Comparison of ENCODE assay signal across 12 cellular contexts in genomic region chr15:59976480-59976879, GRCh38. TPM values are rescaled to one million over a fixed set of nuclear protein-coding genes. Genes with fewer than 3 reads are reported as not detected.
A peak's percentile ranks its signal among the peaks of the same experiment; 100 is the strongest.
DNase-seq lines count a peak whose midpoint lies in the region; ATAC-seq and TF ChIP-seq lines count a peak whose summit lies in the region.
"Had no signal": no experiment of that assay in that cellular context is flagged by ENCODE, and none has a peak within 500 bp of the region (broad histone marks: within the 10 kb centered on the region; RNA-seq: fewer than 3 reads in every experiment).

No MANE protein-coding gene starts in this region.

- no peak overlapping the region for H3K27ac ChIP-seq in PC-3 (ENCODE audit: low read length)
- H3K27ac ChIP-seq: neural progenitor cell had no signal

- DNase-seq in CMK (ENCODE audit: low read depth) = peak; percentile 89
- peak; percentile 95 to 97 for DNase-seq in Kasumi-1 (lab: John Stamatoyannopoulos, UW)
- DNase-seq in activated CD4-positive, alpha-beta T cell treated with anti-CD3 and anti-CD28 coated beads, Interleukin-2, amount 10 ng/mL, durations not matched to agents 7 days and 5 days = peak; percentile 86
- DNase-seq in left colon = no peak
- DNase-seq in PC-3 = no peak
- no peak for DNase-seq in NCI-H2107 (lab: John Stamatoyannopoulos, UW)
- no peak for DNase-seq in medulla oblongata (ENCODE audit: extremely low spot score)
- DNase-seq: endodermal cell, NCI-H1105 treated with DMSO at 0.1 percent for 48 hours had no signal

- no peak overlapping the region for H3K4me3 ChIP-seq in PC-3 (ENCODE audit: low read length)
- H3K4me3 ChIP-seq: neural progenitor cell had no signal

- no peaks in the 10 kb centered on the region for H3K9me3 ChIP-seq in PC-3 (ENCODE audit: low read length)

- no peaks in the 10 kb centered on the region for H3K79me2 ChIP-seq in PC-3 (ENCODE audit: low read length)

- no peak for TF ChIP-seq CTCF in PC-3 (conservative IDR thresholded peaks at IDR 0.05; ENCODE audit: low read depth, low read length)

- ATAC-seq in left colon = peak; percentile 24
- ATAC-seq in PC-3 = no peak
- ATAC-seq in GM19324 (IDR thresholded peaks at IDR 0.05; ENCODE audit: low FRiP score, unreplicated experiment) = no peak

- intact Hi-C loops in left colon (cut with DNase I, micrococcal nuclease) = no loop called here
- intact Hi-C loops in PC-3 (cut with micrococcal nuclease) = no loop called here

- peaks cover 10% of the 10 kb centered on the region for H3K9me3 Mint-ChIP-seq in activated CD4-positive, alpha-beta T cell treated with anti-CD3 and anti-CD28 coated beads, Interleukin-2, amount 10 ng/mL, durations not matched to agents 7 days and 5 days
- H3K9me3 Mint-ChIP-seq: endodermal cell had no signal

- no peaks in the 10 kb centered on the region for H3K9me2 ChIP-seq in PC-3 (replicated peaks; ENCODE audit: low read length)

- CTCF ChIA-PET in activated CD4-positive, alpha-beta T cell treated with anti-CD3 and anti-CD28 coated beads, Interleukin-2, amount 10 ng/mL, durations not matched to agents 7 days and 5 days (lab: Charles Lee) = interaction anchor here (1.5 to 1.7 kb wide), 2 partner anchors 8 to 29 kb away, joined by 4 read pairs; no protein-coding TSS in a partner anchor
- CTCF ChIA-PET in PC-3 (lab: Charles Lee) = no interaction called here

- H3K36me3 Mint-ChIP-seq in activated CD4-positive, alpha-beta T cell treated with anti-CD3 and anti-CD28 coated beads, Interleukin-2, amount 10 ng/mL, durations not matched to agents 7 days and 5 days (ENCODE audit: low read depth) = peaks cover 19% of the 10 kb centered on the region
- H3K36me3 Mint-ChIP-seq: neural progenitor cell had no signal

- no peaks in the 10 kb centered on the region for H3K4me1 ChIP-seq in PC-3 (ENCODE audit: insufficient read depth, low read length)
- H3K4me1 ChIP-seq: neural progenitor cell had no signal

- peaks cover 67% of the 10 kb centered on the region for H3K27me3 ChIP-seq in PC-3 (ENCODE audit: low read length)
- H3K27me3 ChIP-seq: neural progenitor cell had no signal

- H3K36me3 ChIP-seq in PC-3 (ENCODE audit: low read depth, low read length) = no peaks in the 10 kb centered on the region
- H3K36me3 ChIP-seq: neural progenitor cell had no signal

- no peak overlapping the region for H2AFZ ChIP-seq in PC-3 (ENCODE audit: low read length)
- H2AFZ ChIP-seq: neural progenitor cell had no signal

- no peak overlapping the region for H3K4me2 ChIP-seq in PC-3 (ENCODE audit: low read length)
- H3K4me2 ChIP-seq: neural progenitor cell had no signal

- H3K27ac Mint-ChIP-seq in activated CD4-positive, alpha-beta T cell treated with anti-CD3 and anti-CD28 coated beads, Interleukin-2, amount 10 ng/mL, durations not matched to agents 7 days and 5 days = peak overlapping the region; percentile 79
- H3K27ac Mint-ChIP-seq: endodermal cell, neural progenitor cell had no signal

- H4K20me1 ChIP-seq in PC-3 (ENCODE audit: low read length) = no peaks in the 10 kb centered on the region

- peak overlapping the region; percentile 17 for H3K4me3 Mint-ChIP-seq in activated CD4-positive, alpha-beta T cell treated with anti-CD3 and anti-CD28 coated beads, Interleukin-2, amount 10 ng/mL, durations not matched to agents 7 days and 5 days
- H3K4me3 Mint-ChIP-seq: endodermal cell, neural progenitor cell had no signal

- H3F3A ChIP-seq in PC-3 (ENCODE audit: low read length, unreplicated experiment) = no peaks in the 10 kb centered on the region

- peaks cover 36% of the 10 kb centered on the region for H3K4me1 Mint-ChIP-seq in activated CD4-positive, alpha-beta T cell treated with anti-CD3 and anti-CD28 coated beads, Interleukin-2, amount 10 ng/mL, durations not matched to agents 7 days and 5 days
- H3K4me1 Mint-ChIP-seq: endodermal cell, neural progenitor cell had no signal

- H3K9ac ChIP-seq in PC-3 (ENCODE audit: low read length) = no peak overlapping the region
- H3K9ac ChIP-seq: neural progenitor cell had no signal

- H3K27me3 Mint-ChIP-seq in activated CD4-positive, alpha-beta T cell treated with anti-CD3 and anti-CD28 coated beads, Interleukin-2, amount 10 ng/mL, durations not matched to agents 7 days and 5 days = peaks cover 18% of the 10 kb centered on the region

- POLR2A ChIA-PET in activated CD4-positive, alpha-beta T cell treated with anti-CD3 and anti-CD28 coated beads, Interleukin-2, amount 10 ng/mL, durations not matched to agents 7 days and 5 days (lab: Charles Lee) = no interaction called here
- POLR2A ChIA-PET in PC-3 (lab: Charles Lee; ENCODE audit: unreplicated experiment) = no interaction called here

- BruUV-seq in PC-3 (replicated peaks; lab: Mats Ljungman, UMichigan) = no TSS peak

RNA-seq across cellular contexts. Expression of gene FOXB1, which starts 27.6 kb away (rescaled TPM):
- under 1 TPM; 0.54 to 0.57 TPM for total RNA-seq in activated CD4-positive, alpha-beta T cell treated with anti-CD3 and anti-CD28 coated beads, Interleukin-2, amount 10 ng/mL, durations not matched to agents 7 days and 5 days
- total RNA-seq in left colon = not detected
- not detected in 2 replicates for total RNA-seq in PC-3 (2014; rRNA removed)
- total RNA-seq: urinary bladder had no signal

Comparison
In these comparisons a context has a peak if more than half of its experiments do, and no peak if none do; other contexts are left out.
1. DNase-seq: peak in CMK (single experiment), Kasumi-1 (2 of 2) and activated CD4-positive, alpha-beta T cell treated with anti-CD3 and anti-CD28 coated beads, Interleukin-2, amount 10 ng/mL, durations not matched to agents 7 days and 5 days (single experiment); none in left colon (0 of 2), PC-3 (single experiment), NCI-H2107 (single experiment) and medulla oblongata (single experiment).